In the genomic region with DNA sequence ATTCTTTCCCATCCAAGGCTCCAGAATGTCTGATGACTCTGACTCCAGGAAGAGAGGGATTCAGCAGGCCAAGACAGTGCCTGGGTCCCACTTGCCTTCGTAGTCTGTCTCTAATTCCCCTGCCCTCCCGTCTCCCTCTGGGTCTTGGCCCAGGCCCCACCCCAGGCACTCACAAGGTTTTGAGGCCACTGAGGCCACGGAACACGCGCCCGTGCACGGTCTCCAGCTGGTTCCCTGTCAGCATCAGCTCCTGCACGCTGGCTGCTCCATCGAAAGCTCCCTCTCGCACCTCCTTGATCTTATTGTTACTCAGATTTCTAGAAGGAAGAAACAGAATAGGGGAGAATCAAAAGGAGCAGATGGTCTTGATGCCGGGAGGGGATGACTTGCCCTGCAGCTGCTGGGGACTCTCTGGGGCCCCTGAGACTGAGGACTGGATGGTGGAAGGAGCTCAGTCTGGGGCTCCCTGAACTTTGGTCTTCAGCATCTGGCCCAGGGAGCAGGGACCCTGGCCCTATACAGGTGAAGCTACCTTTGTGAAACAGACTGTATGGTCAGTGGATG, we compare ENCODE assay signal across 16 cellular contexts.
A peak's percentile ranks its signal among the peaks of the same experiment; 100 is the strongest.
DNase-seq lines count a peak whose midpoint lies in the region; ATAC-seq and TF ChIP-seq lines count a peak whose summit lies in the region.
"Had no signal": no experiment of that assay in that cellular context is flagged by ENCODE, and none has a peak within 500 bp of the region (broad histone marks: within the 10 kb centered on the region; RNA-seq: fewer than 3 reads in every experiment).

No MANE protein-coding gene starts in this region.

- no peaks in the 10 kb centered on the region for H3K36me3 ChIP-seq in spleen

- H3K27me3 Mint-ChIP-seq in activated CD8-positive, alpha-beta T cell treated with anti-CD3 and anti-CD28 coated beads, Interleukin-2, amount 10 ng/mL, durations not matched to agents 7 days and 5 days (ENCODE audit: low read depth): no peaks in the 10 kb centered on the region
- H3K27me3 Mint-ChIP-seq: B cell; CD4-positive, alpha-beta T cell had no signal

- CTCF ChIA-PET in activated CD8-positive, alpha-beta T cell treated with anti-CD3 and anti-CD28 coated beads, Interleukin-2, amount 10 ng/mL, durations not matched to agents 7 days and 5 days (lab: Charles Lee): no interaction called here

- ATAC-seq in Right ventricle myocardium inferior (no peak), left lobe of liver (no peak), GM18868 (IDR thresholded peaks at IDR 0.05; ENCODE audit: unreplicated experiment) (no peak), HG03039 (IDR thresholded peaks at IDR 0.05; ENCODE audit: unreplicated experiment) (no peak)
- ATAC-seq in activated CD8-positive, alpha-beta T cell treated with anti-CD3 and anti-CD28 coated beads, Interleukin-2, amount 10 ng/mL, durations not matched to agents 7 days and 5 days: no peak
- ATAC-seq: GM12878, GM23338, HepG2 had no signal

- TF ChIP-seq POLR2A in spleen (IDR thresholded peaks at IDR 0.05): no peak

- no peak overlapping the region for H3K27ac ChIP-seq in spleen

- intact Hi-C loops in cardiac septum (cut with DNase I) (no loop called here), Right ventricle myocardium inferior (cut with DNase I) (no loop called here), spleen (cut with DNase I; ENCODE audit: low total_unique reads) (no loop called here)

- H3K27me3 ChIP-seq in spleen (replicated peaks in 1 of 7): peaks cover 0 to 3% (median 0%) of the 10 kb centered on the region in 7 donors

- no peak overlapping the region for H3K4me3 ChIP-seq in spleen
- H3K4me3 ChIP-seq: GM12878, GM23338 had no signal

- no peaks in the 10 kb centered on the region for H3K4me1 ChIP-seq in spleen

- H3K27ac Mint-ChIP-seq in activated CD8-positive, alpha-beta T cell treated with anti-CD3 and anti-CD28 coated beads, Interleukin-2, amount 10 ng/mL, durations not matched to agents 7 days and 5 days: no peak overlapping the region
- H3K27ac Mint-ChIP-seq: B cell; CD4-positive, alpha-beta T cell; GM23338 had no signal

- peak; percentile 38 for DNase-seq in cardiac septum (ENCODE audit: low spot score)
- DNase-seq in Right ventricle myocardium inferior (ENCODE audit: missing footprints): no peak
- peak; percentile 34 for DNase-seq in left lobe of liver (ENCODE audit: low spot score)
- DNase-seq in spleen: peak; percentile 53
- DNase-seq in activated CD8-positive, alpha-beta T cell treated with anti-CD3 and anti-CD28 coated beads, Interleukin-2, amount 10 ng/mL, durations not matched to agents 7 days and 5 days: no peak
- DNase-seq: C1 segment of cervical spinal cord; Calu3; CD4-positive, alpha-beta T cell; DMS 273 treated with DMSO at 0.1 percent for 48 hours; H7 had no signal

- H3K9me3 ChIP-seq in spleen: no peaks in the 10 kb centered on the region

- no peak for TF ChIP-seq CTCF in spleen (IDR thresholded peaks at IDR 0.05 in 8 of 11, conservative IDR thresholded peaks at IDR 0.05 in 3 of 11)

- H3K4me3 Mint-ChIP-seq in activated CD8-positive, alpha-beta T cell treated with anti-CD3 and anti-CD28 coated beads, Interleukin-2, amount 10 ng/mL, durations not matched to agents 7 days and 5 days: no peak overlapping the region
- H3K4me3 Mint-ChIP-seq: B cell; CD4-positive, alpha-beta T cell; GM23338 had no signal

- no peaks in the 10 kb centered on the region for H3K9me3 Mint-ChIP-seq in activated CD8-positive, alpha-beta T cell treated with anti-CD3 and anti-CD28 coated beads, Interleukin-2, amount 10 ng/mL, durations not matched to agents 7 days and 5 days (ENCODE audit: insufficient read depth)
- H3K9me3 Mint-ChIP-seq: CD4-positive, alpha-beta T cell; GM23338 had no signal

- POLR2A ChIA-PET in activated CD8-positive, alpha-beta T cell treated with anti-CD3 and anti-CD28 coated beads, Interleukin-2, amount 10 ng/mL, durations not matched to agents 7 days and 5 days (lab: Charles Lee): no interaction called here

- no peaks in the 10 kb centered on the region for H3K36me3 Mint-ChIP-seq in activated CD8-positive, alpha-beta T cell treated with anti-CD3 and anti-CD28 coated beads, Interleukin-2, amount 10 ng/mL, durations not matched to agents 7 days and 5 days (ENCODE audit: low read depth)

- H3K4me1 Mint-ChIP-seq in activated CD8-positive, alpha-beta T cell treated with anti-CD3 and anti-CD28 coated beads, Interleukin-2, amount 10 ng/mL, durations not matched to agents 7 days and 5 days (ENCODE audit: low read depth): no peaks in the 10 kb centered on the region
- H3K4me1 Mint-ChIP-seq: B cell had no signal

- 87 to 91% (median 90%) methylated on average over 11 of the region's 11 CpGs for WGBS in spleen, 5 donors

Comparison
In these comparisons a context has a peak if more than half of its experiments do, and no peak if none do; other contexts are left out.
1. DNase-seq: peak in cardiac septum (single experiment), left lobe of liver (single experiment) and spleen (single experiment); none in Right ventricle myocardium inferior (single experiment) and activated CD8-positive, alpha-beta T cell treated with anti-CD3 and anti-CD28 coated beads, Interleukin-2, amount 10 ng/mL, durations not matched to agents 7 days and 5 days (single experiment).